Comparison of ENCODE assay signal across 18 cellular contexts in genomic region chr9:91694081-91694870, GRCh38.
"Had no signal": no experiment of that assay in that cellular context is flagged by ENCODE, and none has a peak within 500 bp of the region (broad histone marks: within the 10 kb centered on the region; RNA-seq: fewer than 3 reads in every experiment).

No MANE protein-coding gene starts in this region.

- H3K9me3 Mint-ChIP-seq: activated CD4-positive, alpha-beta T cell treated with anti-CD3 and anti-CD28 coated beads, Interleukin-2, amount 10 ng/mL, durations not matched to agents 7 days and 5 days; activated T-helper 1 cell treated with anti-CD3 and anti-CD28 coated beads, Interleukin-12 subunit alpha, Interleukin-12 subunit beta, Interleukin-2, Interleukin-4 antibody, amounts not matched to agents 30 ng/mL and 10 ng/mL and 1 ng/mL, durations not matched to agents 14 hours and 24 hours and 36 hours; brain; immature natural killer cell; natural killer cell treated with Interleukin-12 subunit alpha and Interleukin-12 subunit beta and Interleukin-15 and Interleukin-18, amount 100 ng/mL, for 72 hours; stimulated activated naive CD8-positive, alpha-beta T cell treated with anti-CD3 and anti-CD28 coated beads, Interleukin-15, Interleukin-2, amounts not matched to agents 100 ng/mL and 50 ng/mL, for 24 hours had no signal

- DNase-seq: activated CD4-positive, alpha-beta T cell treated with anti-CD3 and anti-CD28 coated beads, Interleukin-2, amount 10 ng/mL, durations not matched to agents 7 days and 5 days; activated CD8-positive, alpha-beta memory T cell treated with anti-CD3 and anti-CD28 coated beads for 24 hours; activated naive CD4-positive, alpha-beta T cell; activated naive CD8-positive, alpha-beta T cell treated with anti-CD3 and anti-CD28 coated beads, Interleukin-2, amount 10 ng/mL, durations not matched to agents 7 days and 5 days; dermis blood vessel endothelial cell; heart left ventricle; mesenchymal stem cell; right cardiac atrium; small intestine; stimulated activated CD4-positive, alpha-beta T cell treated with anti-CD3 and anti-CD28 coated beads, Interleukin-4, amount 100 ng/mL, for 24 hours; stimulated activated CD8-positive, alpha-beta memory T cell treated with anti-CD3 and anti-CD28 coated beads, Interleukin-4, amount 100 ng/mL, for 48 hours; T-helper 9 cell had no signal

- H3K27me3 Mint-ChIP-seq: type B pancreatic cell had no signal

- ATAC-seq: natural killer cell treated with Interleukin-12 subunit alpha and Interleukin-12 subunit beta and Interleukin-15 and Interleukin-18, amount 100 ng/mL, for 72 hours; right cardiac atrium had no signal

- H3K27ac Mint-ChIP-seq: activated CD4-positive, alpha-beta T cell treated with anti-CD3 and anti-CD28 coated beads, Interleukin-2, amount 10 ng/mL, durations not matched to agents 7 days and 5 days; activated T-helper 1 cell treated with anti-CD3 and anti-CD28 coated beads, Interleukin-12 subunit alpha, Interleukin-12 subunit beta, Interleukin-2, Interleukin-4 antibody, amounts not matched to agents 30 ng/mL and 10 ng/mL and 1 ng/mL, durations not matched to agents 14 hours and 24 hours and 36 hours; brain; natural killer cell treated with Interleukin-12 subunit alpha and Interleukin-12 subunit beta and Interleukin-15 and Interleukin-18, amount 100 ng/mL, for 72 hours; type B pancreatic cell had no signal

- H3K4me3 Mint-ChIP-seq: activated CD4-positive, alpha-beta T cell treated with anti-CD3 and anti-CD28 coated beads, Interleukin-2, amount 10 ng/mL, durations not matched to agents 7 days and 5 days; activated naive CD8-positive, alpha-beta T cell treated with anti-CD3 and anti-CD28 coated beads, Interleukin-2, amount 10 ng/mL, durations not matched to agents 7 days and 5 days; activated T-helper 1 cell treated with anti-CD3 and anti-CD28 coated beads, Interleukin-12 subunit alpha, Interleukin-12 subunit beta, Interleukin-2, Interleukin-4 antibody, amounts not matched to agents 30 ng/mL and 10 ng/mL and 1 ng/mL, durations not matched to agents 14 hours and 24 hours and 36 hours; brain; immature natural killer cell; natural killer cell treated with Interleukin-12 subunit alpha and Interleukin-12 subunit beta and Interleukin-15 and Interleukin-18, amount 100 ng/mL, for 72 hours; stimulated activated naive CD8-positive, alpha-beta T cell treated with anti-CD3 and anti-CD28 coated beads, Interleukin-15, Interleukin-2, amounts not matched to agents 100 ng/mL and 50 ng/mL, for 24 hours; type B pancreatic cell had no signal

- H3K36me3 Mint-ChIP-seq: brain; immature natural killer cell; natural killer cell treated with Interleukin-12 subunit alpha and Interleukin-12 subunit beta and Interleukin-15 and Interleukin-18, amount 100 ng/mL, for 72 hours; type B pancreatic cell had no signal

- H3K4me1 Mint-ChIP-seq: activated CD4-positive, alpha-beta T cell treated with anti-CD3 and anti-CD28 coated beads, Interleukin-2, amount 10 ng/mL, durations not matched to agents 7 days and 5 days had no signal
